ENCODE assay signal across 23 cellular contexts in genomic region chr5:120254385-120254784, GRCh38.
"Had no signal": no experiment of that assay in that cellular context is flagged by ENCODE, and none has a peak within 500 bp of the region (broad histone marks: within the 10 kb centered on the region; RNA-seq: fewer than 3 reads in every experiment).

No MANE protein-coding gene starts in this region.

- H3K36me3 ChIP-seq: left lung, stomach, upper lobe of right lung, WERI-Rb-1 had no signal

- H3K4me1 ChIP-seq: body of pancreas, stomach, upper lobe of right lung had no signal

- DNase-seq: activated CD4-positive, alpha-beta T cell treated with anti-CD3 and anti-CD28 coated beads for 4 hours; activated CD8-positive, alpha-beta memory T cell treated with anti-CD3 and anti-CD28 coated beads, Interleukin-2, amount 50 U/mL, for 4 hours; activated CD8-positive, alpha-beta T cell treated with anti-CD3 and anti-CD28 coated beads, Interleukin-2, amount 10 ng/mL, durations not matched to agents 7 days and 5 days; activated gamma-delta T cell; activated T-cell treated with anti-CD3 and anti-CD28 coated beads, Interleukin-2, amount 50 U/mL, for 72 hours; body of pancreas; cortex of kidney; effector CD8-positive, alpha-beta T cell; head of caudate nucleus; islet precursor cell; left lung; natural killer cell; posterior cingulate gyrus; retina; stimulated activated CD4-positive, alpha-beta T cell treated with anti-CD3 and anti-CD28 coated beads, Interleukin-12 subunit alpha, Interleukin-12 subunit beta, amount 100 ng/mL, for 4 hours; stimulated activated CD4-positive, alpha-beta T cell treated with anti-CD3 and anti-CD28 coated beads, Interleukin-2, amount 100 ng/mL, for 24 hours; stomach; testis; upper lobe of right lung; WERI-Rb-1 had no signal

- H3K9me3 ChIP-seq: body of pancreas, left lung, stomach, testis, upper lobe of right lung had no signal

- H3K4me3 Mint-ChIP-seq: activated CD8-positive, alpha-beta T cell treated with anti-CD3 and anti-CD28 coated beads, Interleukin-2, amount 10 ng/mL, durations not matched to agents 7 days and 5 days; activated T-cell treated with anti-CD3 and anti-CD28 coated beads, Interleukin-2, amount 50 U/mL, for 72 hours; central memory CD8-positive, alpha-beta T cell; natural killer cell; T-helper 1 cell treated with Interleukin-12 subunit alpha and Interleukin-12 subunit beta and Interleukin-4 antibody, amounts not matched to agents 30 μg/mL and 1 μg/mL, for 36 hours had no signal

- H3K27me3 ChIP-seq: body of pancreas, left lung, stomach, testis, upper lobe of right lung had no signal

- H3K36me3 Mint-ChIP-seq: activated naive CD4-positive, alpha-beta T cell treated with anti-CD3 and anti-CD28 coated beads, Interleukin-2, amount 50 U/mL, for 72 hours; natural killer cell had no signal

- H3K27ac Mint-ChIP-seq: activated CD8-positive, alpha-beta T cell treated with anti-CD3 and anti-CD28 coated beads, Interleukin-2, amount 10 ng/mL, durations not matched to agents 7 days and 5 days; activated naive CD4-positive, alpha-beta T cell treated with anti-CD3 and anti-CD28 coated beads, Interleukin-2, amount 50 U/mL, for 72 hours; activated T-cell treated with anti-CD3 and anti-CD28 coated beads, Interleukin-2, amount 50 U/mL, for 72 hours; natural killer cell; T-helper 1 cell treated with Interleukin-12 subunit alpha and Interleukin-12 subunit beta and Interleukin-4 antibody, amounts not matched to agents 30 μg/mL and 1 μg/mL, for 36 hours had no signal

- H3K27me3 Mint-ChIP-seq: central memory CD8-positive, alpha-beta T cell had no signal

- H3K4me3 ChIP-seq: body of pancreas, left lung, stomach, testis, upper lobe of right lung had no signal

- ATAC-seq: activated CD8-positive, alpha-beta T cell treated with anti-CD3 and anti-CD28 coated beads, Interleukin-2, amount 10 ng/mL, durations not matched to agents 7 days and 5 days; activated naive CD4-positive, alpha-beta T cell treated with anti-CD3 and anti-CD28 coated beads, Interleukin-2, amount 50 U/mL, for 72 hours; activated T-cell treated with anti-CD3 and anti-CD28 coated beads, Interleukin-2, amount 50 U/mL, for 72 hours; body of pancreas; left lung; natural killer cell; upper lobe of right lung had no signal

- H3K4me1 Mint-ChIP-seq: central memory CD8-positive, alpha-beta T cell; natural killer cell had no signal

- H3K27ac ChIP-seq: body of pancreas, left lung, stomach, testis, upper lobe of right lung, WERI-Rb-1 had no signal
